ENCODE assay signal across 8 cellular contexts in genomic region chr17:2094891-2095535, GRCh38. TPM values are rescaled to one million over a fixed set of nuclear protein-coding genes. Genes with fewer than 3 reads are reported as not detected.
A peak's percentile ranks its signal among the peaks of the same experiment; 100 is the strongest.
DNase-seq lines count a peak whose midpoint lies in the region; ATAC-seq and TF ChIP-seq lines count a peak whose summit lies in the region.

No MANE protein-coding gene starts in this region.

- H4K20me1 ChIP-seq in BLaER1: no peaks in the 10 kb centered on the region

- H2BK15ac ChIP-seq in mesendoderm (replicated peaks; ENCODE audit: low read depth): no peak overlapping the region

- no peak overlapping the region for H2BK5ac ChIP-seq in mesendoderm (ENCODE audit: low read length)

- H3K79me2 ChIP-seq in mesendoderm (ENCODE audit: control insufficient read depth, insufficient read depth, low read length): no peaks in the 10 kb centered on the region

- no peak overlapping the region for H3K18ac ChIP-seq in mesendoderm (ENCODE audit: low read length)

- no peaks in the 10 kb centered on the region for H3K9me3 ChIP-seq in BLaER1

- H2BK120ac ChIP-seq in mesendoderm (ENCODE audit: low read depth, low read length): no peak overlapping the region

- no CpG with 5 or more reads among the region's 12 CpGs for WGBS in mesendoderm (ENCODE audit: extremely low coverage, insufficient coverage, low lambda C conversion rate)

- intact Hi-C loops in dorsolateral prefrontal cortex (cut with DNase I): no loop called here

- H3K4me1 ChIP-seq in BLaER1 (peaks cover 34% of the 10 kb centered on the region), mesendoderm (ENCODE audit: control insufficient read depth, low read depth, low read length) (peaks cover 7% of the 10 kb centered on the region)

- H3K4me3 ChIP-seq in BLaER1: no peak overlapping the region
- no peak overlapping the region for H3K4me3 ChIP-seq in dorsolateral prefrontal cortex
- H3K4me3 ChIP-seq in mesendoderm (ENCODE audit: low read length): no peak overlapping the region

- TF ChIP-seq CTCF in dorsolateral prefrontal cortex (IDR thresholded peaks at IDR 0.05 in 54 of 56, conservative IDR thresholded peaks at IDR 0.05 in 2 of 56; ENCODE audit: low read depth in 1 of 56, partially characterized antibody in 56 of 56): peak in 53 of 56 donors; percentile 34 to 70 (median 53)

- H3K27me3 ChIP-seq in BLaER1 (no peaks in the 10 kb centered on the region), dorsolateral prefrontal cortex (no peaks in the 10 kb centered on the region), mesendoderm (ENCODE audit: insufficient read depth, low read length, poor library complexity) (no peaks in the 10 kb centered on the region)

- H3K4me2 ChIP-seq in BLaER1 (peak overlapping the region; percentile 43), mesendoderm (ENCODE audit: low read length) (no peak overlapping the region)

- H4K8ac ChIP-seq in mesendoderm (ENCODE audit: low read depth, low read length): no peak overlapping the region

- H2AK5ac ChIP-seq in mesendoderm (ENCODE audit: low read length): no peak overlapping the region

- H3K27ac ChIP-seq in BLaER1: 0 out of 2 replicates have a peak overlapping the region, but pooled peaks have one; percentile 24
- H3K27ac ChIP-seq in dorsolateral prefrontal cortex: peak overlapping the region in 25 of 59 donors; percentile 7 to 72 (median 31)
- H3K27ac ChIP-seq in mesendoderm (ENCODE audit: low read depth, low read length): no peak overlapping the region

- no peak overlapping the region for H4K5ac ChIP-seq in mesendoderm (ENCODE audit: low read length)

- no peak overlapping the region for H3K23ac ChIP-seq in mesendoderm (ENCODE audit: low read length)

- H3K56ac ChIP-seq in mesendoderm (ENCODE audit: low read length): no peak overlapping the region

- no peak overlapping the region for H3K9ac ChIP-seq in BLaER1
- no peak overlapping the region for H3K9ac ChIP-seq in mesendoderm (ENCODE audit: low read length)

- H3K36me3 ChIP-seq in BLaER1 (peaks cover 44% of the 10 kb centered on the region), mesendoderm (ENCODE audit: control insufficient read depth, insufficient read depth, low read length) (no peaks in the 10 kb centered on the region)

- H3K4ac ChIP-seq in mesendoderm (ENCODE audit: low read depth, low read length): no peak overlapping the region

- DNase-seq in NAMALWA (ENCODE audit: low spot score) (peak; percentile 14), dorsolateral prefrontal cortex (peak; percentile 32 to 78 (median 71)), mesendoderm (peak; percentile 52), activated T-cell treated with anti-CD3 and anti-CD28 coated beads for 4 hours (no peak), NCI-H1436 (lab: John Stamatoyannopoulos, UW) (no peak)

- no peak for ATAC-seq in GM18873 (IDR thresholded peaks at IDR 0.05; ENCODE audit: low FRiP score, unreplicated experiment)
- no peak for ATAC-seq in HG03196 (IDR thresholded peaks at IDR 0.05; ENCODE audit: unreplicated experiment)

- no peaks in the 10 kb centered on the region for H3K79me1 ChIP-seq in mesendoderm (ENCODE audit: low read length)

RNA-seq across cellular contexts. Expression of gene HIC1, which starts 40.1 kb away (rescaled TPM):
- total RNA-seq in dorsolateral prefrontal cortex: 10 to 100 TPM in 18 of 120 experiments, 1 to 10 TPM in 102; 1.6 to 17.4 (median 6.5) TPM
- polyA plus RNA-seq in mesendoderm (2013, experiment 1 of 2): 0.10 TPM
- polyA plus RNA-seq in mesendoderm (2013, experiment 2 of 2): 0.10 TPM

RNA-seq across cellular contexts. Expression of gene OVCA2, which starts 53.2 kb away (rescaled TPM):
- 10 to 100 TPM in 108 of 120 experiments, 1 to 10 TPM in 12; 6.6 to 29.4 (median 16.4) TPM for total RNA-seq in dorsolateral prefrontal cortex
- 43.4 TPM for polyA plus RNA-seq in mesendoderm (2013, experiment 1 of 2)
- 43.4 TPM for polyA plus RNA-seq in mesendoderm (2013, experiment 2 of 2)

Comparison
In these comparisons a context has a peak if more than half of its experiments do, and no peak if none do; other contexts are left out.
1. DNase-seq: peak in NAMALWA (single experiment), dorsolateral prefrontal cortex (10 of 10) and mesendoderm (single experiment); none in activated T-cell treated with anti-CD3 and anti-CD28 coated beads for 4 hours (single experiment) and NCI-H1436 (single experiment).